In the genomic region with DNA sequence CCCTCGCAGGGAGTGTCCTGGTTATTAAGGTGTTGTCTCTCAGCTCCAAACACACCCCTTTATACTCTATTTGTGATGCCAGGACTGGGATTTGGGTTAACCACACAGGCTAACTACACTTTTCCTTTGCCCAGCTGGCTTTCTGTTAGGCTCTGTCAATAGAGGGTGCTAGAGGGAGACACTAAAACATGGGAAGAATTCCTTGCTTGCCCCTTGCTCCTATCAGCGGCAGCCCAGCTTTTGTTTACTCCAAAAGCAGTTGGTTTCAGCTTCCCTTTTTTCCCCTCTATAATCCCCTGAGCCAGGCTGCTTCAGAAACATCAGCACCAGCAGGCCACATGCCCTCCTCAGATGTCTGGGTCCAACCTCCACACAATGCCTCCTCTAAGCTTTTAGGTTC, we compare ENCODE assay signal across 8 cellular contexts.
DNase-seq lines count a peak whose midpoint lies in the region; ATAC-seq and TF ChIP-seq lines count a peak whose summit lies in the region.

No MANE protein-coding gene starts in this region.

- no peaks in the 10 kb centered on the region for H3K36me3 ChIP-seq in body of pancreas (replicated peaks in 1 of 2; ENCODE audit: insufficient read depth in 1 of 2, low read depth in 2 of 2)
- H3K36me3 ChIP-seq in mesenchymal stem cell (ENCODE audit: control insufficient read depth in 1 of 2, insufficient read depth in 2 of 2, low read depth in 1 of 2, low read length in 2 of 2): no peaks in the 10 kb centered on the region

- H3K9ac ChIP-seq in mesenchymal stem cell (ENCODE audit: low read length): no peak overlapping the region

- TF ChIP-seq CTCF in body of pancreas (IDR thresholded peaks at IDR 0.05) (peak; percentile 32 to 60 (median 53)), coronary artery (IDR thresholded peaks at IDR 0.05) (no peak)

- H3K23ac ChIP-seq in mesenchymal stem cell (ENCODE audit: low read length in 2 of 2): no peak overlapping the region

- H3K4me1 ChIP-seq in body of pancreas (peaks cover 16% of the 10 kb centered on the region), mesenchymal stem cell (ENCODE audit: control insufficient read depth, insufficient read depth, low read depth, low read length) (peaks cover 3% of the 10 kb centered on the region)

- H2BK12ac ChIP-seq in mesenchymal stem cell (ENCODE audit: low read length in 2 of 2): no peak overlapping the region

- H3K9me3 ChIP-seq in body of pancreas (no peaks in the 10 kb centered on the region), mesenchymal stem cell (ENCODE audit: control insufficient read depth, low read length) (no peaks in the 10 kb centered on the region)

- intact Hi-C loops in body of pancreas (cut with DNase I): no loop called here
- intact Hi-C loops in activated T-helper 1 cell treated with anti-CD3 and anti-CD28 coated beads, Interleukin-12 subunit alpha, Interleukin-12 subunit beta, Interleukin-2, Interleukin-4 antibody, amounts not matched to agents 30 ng/mL and 10 ng/mL and 1 ng/mL, durations not matched to agents 14 hours and 24 hours and 36 hours (cut with micrococcal nuclease): no loop called here

- 31 to 33% methylated on average over 2 of the region's 2 CpGs for WGBS in body of pancreas, 2 donors
- 2% methylated on average over 2 of the region's 2 CpGs for WGBS in mesenchymal stem cell

- peak; percentile 86 for ATAC-seq in body of pancreas

- H4K91ac ChIP-seq in mesenchymal stem cell (ENCODE audit: low read length): no peak overlapping the region

- no peak overlapping the region for H2BK15ac ChIP-seq in mesenchymal stem cell (ENCODE audit: low read depth, poor library complexity, severe bottlenecking)

- TF ChIP-seq POLR2A in body of pancreas (IDR thresholded peaks at IDR 0.05): no peak

- DNase-seq in GM03348 (ENCODE audit: low spot score) (peak; percentile 51), NCI-H1694 (lab: John Stamatoyannopoulos, UW) (peak; percentile 89), body of pancreas (peak; percentile 48 to 57 (median 52)), mesenchymal stem cell (peak; percentile 67), coronary artery (ENCODE audit: low spot score) (no peak), NOMO-1 treated with dmso at 0.1 percent for 144 hours (lab: John Stamatoyannopoulos, UW; ENCODE audit: unreplicated experiment) (no peak)
- DNase-seq in NK-92 treated with Interleukin-12 subunit alpha and Interleukin-12 subunit beta, amount 100 ng/mL, for 24 hours (lab: John Stamatoyannopoulos, UW): no peak
- DNase-seq in activated T-helper 1 cell treated with anti-CD3 and anti-CD28 coated beads, Interleukin-12 subunit alpha, Interleukin-12 subunit beta, Interleukin-2, Interleukin-4 antibody, amounts not matched to agents 30 ng/mL and 10 ng/mL and 1 ng/mL, durations not matched to agents 14 hours and 24 hours and 36 hours (ENCODE audit: low spot score): no peak

- H3K4me2 ChIP-seq in mesenchymal stem cell (ENCODE audit: low read length, poor library complexity, severe bottlenecking): no peak overlapping the region

- H2AK5ac ChIP-seq in mesenchymal stem cell (ENCODE audit: low read length, severe bottlenecking): peak overlapping the region; percentile 71

- no peak overlapping the region for H3K18ac ChIP-seq in mesenchymal stem cell (ENCODE audit: low read depth in 1 of 2, low read length in 2 of 2)

- H3K4ac ChIP-seq in mesenchymal stem cell (ENCODE audit: low read depth in 1 of 2, low read length in 2 of 2): no peak overlapping the region

- H2BK5ac ChIP-seq in mesenchymal stem cell (ENCODE audit: low read depth, low read length, poor library complexity, severe bottlenecking): peak overlapping the region; percentile 26

- H3K79me1 ChIP-seq in mesenchymal stem cell (replicated peaks; ENCODE audit: low read length, poor library complexity, severe bottlenecking): no peaks in the 10 kb centered on the region

- H3K9me3 Mint-ChIP-seq in activated T-helper 1 cell treated with anti-CD3 and anti-CD28 coated beads, Interleukin-12 subunit alpha, Interleukin-12 subunit beta, Interleukin-2, Interleukin-4 antibody, amounts not matched to agents 30 ng/mL and 10 ng/mL and 1 ng/mL, durations not matched to agents 14 hours and 24 hours and 36 hours: no peaks in the 10 kb centered on the region

- H3K4me3 ChIP-seq in body of pancreas (no peak overlapping the region), mesenchymal stem cell (ENCODE audit: insufficient read depth in 1 of 2, low read depth in 1 of 2, low read length in 2 of 2) (no peak overlapping the region), coronary artery (no peak overlapping the region)

- no peak overlapping the region for H4K8ac ChIP-seq in mesenchymal stem cell (ENCODE audit: low read length)

- H3K14ac ChIP-seq in mesenchymal stem cell (ENCODE audit: low read length in 2 of 2): no peak overlapping the region

- no peak overlapping the region for H3K27ac Mint-ChIP-seq in activated T-helper 1 cell treated with anti-CD3 and anti-CD28 coated beads, Interleukin-12 subunit alpha, Interleukin-12 subunit beta, Interleukin-2, Interleukin-4 antibody, amounts not matched to agents 30 ng/mL and 10 ng/mL and 1 ng/mL, durations not matched to agents 14 hours and 24 hours and 36 hours

- no peaks in the 10 kb centered on the region for H3K36me3 Mint-ChIP-seq in activated T-helper 1 cell treated with anti-CD3 and anti-CD28 coated beads, Interleukin-12 subunit alpha, Interleukin-12 subunit beta, Interleukin-2, Interleukin-4 antibody, amounts not matched to agents 30 ng/mL and 10 ng/mL and 1 ng/mL, durations not matched to agents 14 hours and 24 hours and 36 hours (ENCODE audit: low read depth)

- H2BK120ac ChIP-seq in mesenchymal stem cell (ENCODE audit: low read depth, low read length): no peak overlapping the region

- H3K4me1 Mint-ChIP-seq in activated T-helper 1 cell treated with anti-CD3 and anti-CD28 coated beads, Interleukin-12 subunit alpha, Interleukin-12 subunit beta, Interleukin-2, Interleukin-4 antibody, amounts not matched to agents 30 ng/mL and 10 ng/mL and 1 ng/mL, durations not matched to agents 14 hours and 24 hours and 36 hours (ENCODE audit: low read depth): no peaks in the 10 kb centered on the region

- no peak overlapping the region for H3K4me3 Mint-ChIP-seq in activated T-helper 1 cell treated with anti-CD3 and anti-CD28 coated beads, Interleukin-12 subunit alpha, Interleukin-12 subunit beta, Interleukin-2, Interleukin-4 antibody, amounts not matched to agents 30 ng/mL and 10 ng/mL and 1 ng/mL, durations not matched to agents 14 hours and 24 hours and 36 hours

- H3K27me3 Mint-ChIP-seq in activated T-helper 1 cell treated with anti-CD3 and anti-CD28 coated beads, Interleukin-12 subunit alpha, Interleukin-12 subunit beta, Interleukin-2, Interleukin-4 antibody, amounts not matched to agents 30 ng/mL and 10 ng/mL and 1 ng/mL, durations not matched to agents 14 hours and 24 hours and 36 hours (ENCODE audit: insufficient read depth): peaks cover 2% of the 10 kb centered on the region

- H2AFZ ChIP-seq in mesenchymal stem cell (ENCODE audit: low read depth, low read length): no peak overlapping the region

- H3K27ac ChIP-seq in body of pancreas (peak overlapping the region in 1 of 4 donors; percentile 17), mesenchymal stem cell (ENCODE audit: low read length, poor library complexity, severe bottlenecking) (peak overlapping the region; percentile 96), coronary artery (no peak overlapping the region)

- H3K27me3 ChIP-seq in body of pancreas (no peaks in the 10 kb centered on the region), mesenchymal stem cell (ENCODE audit: control insufficient read depth in 1 of 2, insufficient read depth in 1 of 2, low read length in 2 of 2) (no peaks in the 10 kb centered on the region)

Comparison
In these comparisons a context has a peak if more than half of its experiments do, and no peak if none do; other contexts are left out.
1. DNase-seq: peak in GM03348 (single experiment), NCI-H1694 (single experiment), body of pancreas (4 of 4) and mesenchymal stem cell (single experiment); none in NK-92 treated with Interleukin-12 subunit alpha and Interleukin-12 subunit beta, amount 100 ng/mL, for 24 hours (single experiment), coronary artery (single experiment), NOMO-1 treated with dmso at 0.1 percent for 144 hours (single experiment) and activated T-helper 1 cell treated with anti-CD3 and anti-CD28 coated beads, Interleukin-12 subunit alpha, Interleukin-12 subunit beta, Interleukin-2, Interleukin-4 antibody, amounts not matched to agents 30 ng/mL and 10 ng/mL and 1 ng/mL, durations not matched to agents 14 hours and 24 hours and 36 hours (single experiment).